In genomic region chr7:132966731-132967130, GRCh38 we compare ENCODE assay signal across 15 cellular contexts.
"Had no signal": no experiment of that assay in that cellular context is flagged by ENCODE, and none has a peak within 500 bp of the region (broad histone marks: within the 10 kb centered on the region; RNA-seq: fewer than 3 reads in every experiment).

No MANE protein-coding gene starts in this region.

- H3K36me3 ChIP-seq: cardiac muscle cell, esophagus muscularis mucosa, gastrocnemius medialis, neural progenitor cell, pancreas, stomach, thoracic aorta had no signal

- H3K27ac ChIP-seq: cardiac muscle cell, esophagus muscularis mucosa, gastrocnemius medialis, hepatocyte, neural progenitor cell, pancreas, skin epidermis, stomach, thoracic aorta had no signal

- H3K9me3 ChIP-seq: esophagus muscularis mucosa, gastrocnemius medialis, pancreas, stomach, thoracic aorta had no signal

- H3K4me2 ChIP-seq: hepatocyte, neural progenitor cell had no signal

- H3K4me3 ChIP-seq: cardiac muscle cell, esophagus muscularis mucosa, gastrocnemius medialis, hepatocyte, neural progenitor cell, pancreas, skin epidermis, stomach, thoracic aorta had no signal

- H3K9ac ChIP-seq: neural progenitor cell had no signal

- DNase-seq: activated CD4-positive, alpha-beta T cell treated with anti-CD3 and anti-CD28 coated beads, Interleukin-2, amount 50 U/mL, for 4 hours; activated CD8-positive, alpha-beta memory T cell treated with anti-CD3 and anti-CD28 coated beads, Interleukin-2, amount 10 ng/mL, durations not matched to agents 7 days and 5 days; activated effector memory CD4-positive, alpha-beta T cell treated with Interleukin-2 at 50 U/mL for 16 hours; activated T-cell treated with anti-CD3 and anti-CD28 coated beads, Interleukin-2, amount 50 U/mL, for 24 hours; anterior cingulate cortex; gastrocnemius medialis; kidney glomerular epithelial cell; pancreas; stomach had no signal

- H3K27me3 ChIP-seq: cardiac muscle cell, esophagus muscularis mucosa, gastrocnemius medialis, hepatocyte, neural progenitor cell, pancreas, stomach had no signal

- H2AFZ ChIP-seq: hepatocyte, neural progenitor cell had no signal

- H3K4me1 ChIP-seq: esophagus muscularis mucosa, pancreas had no signal

- FAIRE-seq: pancreas had no signal
